8 cellular contexts compared by ENCODE assay signal in the genomic region with DNA sequence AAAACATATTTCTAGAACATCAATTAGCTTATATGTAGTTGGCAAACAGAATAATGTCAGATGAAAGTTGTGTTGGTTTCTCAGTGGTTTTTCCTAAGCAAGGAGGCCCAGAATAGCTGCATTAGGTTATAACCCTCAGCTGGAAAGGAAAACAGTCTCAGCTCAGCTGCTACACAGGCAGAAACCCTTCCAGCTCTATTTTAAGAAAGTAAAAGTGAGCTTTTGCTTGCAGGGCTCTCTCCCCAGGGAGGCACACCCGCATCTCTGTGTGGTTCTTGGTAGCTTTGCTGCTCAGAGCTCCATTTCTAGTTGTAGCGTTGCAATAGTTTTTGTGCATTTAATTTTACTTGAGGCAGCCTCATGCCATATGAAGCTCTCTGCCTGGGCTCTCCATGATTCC. TPM values are rescaled to one million over a fixed set of nuclear protein-coding genes. Genes with fewer than 3 reads are reported as not detected.
DNase-seq lines count a peak whose midpoint lies in the region; ATAC-seq and TF ChIP-seq lines count a peak whose summit lies in the region.
"Had no signal": no experiment of that assay in that cellular context is flagged by ENCODE, and none has a peak within 500 bp of the region (broad histone marks: within the 10 kb centered on the region; RNA-seq: fewer than 3 reads in every experiment).

No MANE protein-coding gene starts in this region.

- no peak overlapping the region for H3K4me3 Mint-ChIP-seq in progenitor cell of endocrine pancreas (ENCODE audit: low read depth)
- H3K4me3 Mint-ChIP-seq: activated T-cell treated with anti-CD3 and anti-CD28 coated beads, Interleukin-2, amount 50 U/mL, for 72 hours had no signal

- H3K9me3 Mint-ChIP-seq in progenitor cell of endocrine pancreas (ENCODE audit: low read depth) = no peaks in the 10 kb centered on the region
- H3K9me3 Mint-ChIP-seq: activated T-cell treated with anti-CD3 and anti-CD28 coated beads, Interleukin-2, amount 50 U/mL, for 72 hours had no signal

- H3K9me3 ChIP-seq in gastroesophageal sphincter (no peaks in the 10 kb centered on the region), tibial nerve (no peaks in the 10 kb centered on the region)

- no peak for TF ChIP-seq POLR2A in gastroesophageal sphincter (IDR thresholded peaks at IDR 0.05)
- TF ChIP-seq POLR2A in tibial nerve (IDR thresholded peaks at IDR 0.05) = no peak

- TF ChIP-seq CTCF in gastroesophageal sphincter (IDR thresholded peaks at IDR 0.05) = no peak
- TF ChIP-seq CTCF in tibial nerve (IDR thresholded peaks at IDR 0.05) = no peak
- no peak for TF ChIP-seq CTCF in progenitor cell of endocrine pancreas (IDR thresholded peaks at IDR 0.05; ENCODE audit: unreplicated experiment)

- no peaks in the 10 kb centered on the region for H3K27me3 Mint-ChIP-seq in progenitor cell of endocrine pancreas

- H3K27ac Mint-ChIP-seq in progenitor cell of endocrine pancreas = no peak overlapping the region
- H3K27ac Mint-ChIP-seq: activated T-cell treated with anti-CD3 and anti-CD28 coated beads, Interleukin-2, amount 50 U/mL, for 72 hours had no signal

- H3K4me3 ChIP-seq in gastroesophageal sphincter (no peak overlapping the region), tibial nerve (no peak overlapping the region)

- H3K4me1 ChIP-seq in gastroesophageal sphincter = peaks cover 10 to 36% (median 12%) of the 10 kb centered on the region in 3 donors
- H3K4me1 ChIP-seq in tibial nerve = peaks cover 0 to 22% (median 4%) of the 10 kb centered on the region in 4 donors

- H3K27me3 ChIP-seq in gastroesophageal sphincter (no peaks in the 10 kb centered on the region), tibial nerve (no peaks in the 10 kb centered on the region)

- H3K36me3 ChIP-seq in gastroesophageal sphincter = peaks cover 0 to 46% of the 10 kb centered on the region in 2 donors
- peaks cover 0 to 71% (median 15%) of the 10 kb centered on the region in 3 donors for H3K36me3 ChIP-seq in tibial nerve

- DNase-seq in tibial nerve (ENCODE audit: low spot score in 2 of 2) (peak; percentile 36 to 47), progenitor cell of endocrine pancreas (ENCODE audit: low spot score, unreplicated experiment) (no peak), NCI-H1092 treated with DMSO at 0.1 percent for 48 hours (lab: John Stamatoyannopoulos, UW) (no peak)
- DNase-seq in activated effector memory CD4-positive, alpha-beta T cell treated with anti-CD3 and anti-CD28 coated beads, Interleukin-2, amount 50 U/mL, for 16 hours = no peak
- DNase-seq: activated T-cell treated with anti-CD3 and anti-CD28 coated beads, Interleukin-2, amount 50 U/mL, for 72 hours had no signal

- no peak for TF ChIP-seq EP300 in gastroesophageal sphincter (IDR thresholded peaks at IDR 0.05)
- no peak for TF ChIP-seq EP300 in tibial nerve (IDR thresholded peaks at IDR 0.05)

- 9 to 29% methylated on average over 2 of the region's 2 CpGs for WGBS in gastroesophageal sphincter (ENCODE audit: low coverage in 1 of 2), 2 donors
- WGBS in tibial nerve, 2 donors = 57 to 65% methylated on average over 2 of the region's 2 CpGs

- H3K4me1 Mint-ChIP-seq in progenitor cell of endocrine pancreas (ENCODE audit: low read depth) = no peaks in the 10 kb centered on the region

- peak; percentile 82 for ATAC-seq in GM19467 (IDR thresholded peaks at IDR 0.05; ENCODE audit: unreplicated experiment)
- ATAC-seq in HG03196 (IDR thresholded peaks at IDR 0.05; ENCODE audit: unreplicated experiment) = peak; percentile 94
- ATAC-seq in gastroesophageal sphincter = peak; percentile 77
- ATAC-seq: activated T-cell treated with anti-CD3 and anti-CD28 coated beads, Interleukin-2, amount 50 U/mL, for 72 hours had no signal

- H3K27ac ChIP-seq in gastroesophageal sphincter (peak overlapping the region; percentile 43 to 73 (median 68)), tibial nerve (peak overlapping the region in 2 of 4 donors; percentile 29 to 73)

- peaks cover 40% of the 10 kb centered on the region for H3K36me3 Mint-ChIP-seq in progenitor cell of endocrine pancreas (ENCODE audit: insufficient read depth)

RNA-seq across cellular contexts. Expression of gene PIKFYVE, which starts 54.6 kb away (rescaled TPM):
- total RNA-seq in gastroesophageal sphincter (10 to 100 TPM; 24.5 to 32.6 (median 27.2) TPM), tibial nerve (10 to 100 TPM; 35.3 to 48.0 (median 39.9) TPM), progenitor cell of endocrine pancreas (37.4 and 38.4 TPM in 2 replicates)

Comparison
In these comparisons a context has a peak if more than half of its experiments do, and no peak if none do; other contexts are left out.
1. DNase-seq: peak in tibial nerve (2 of 2); none in activated effector memory CD4-positive, alpha-beta T cell treated with anti-CD3 and anti-CD28 coated beads, Interleukin-2, amount 50 U/mL, for 16 hours (single experiment), progenitor cell of endocrine pancreas (single experiment) and NCI-H1092 treated with DMSO at 0.1 percent for 48 hours (single experiment).
2. Peak in every context shown above with its lines, with median percentiles within 50 percentile points of each other: ATAC-seq.